In the genomic region with DNA sequence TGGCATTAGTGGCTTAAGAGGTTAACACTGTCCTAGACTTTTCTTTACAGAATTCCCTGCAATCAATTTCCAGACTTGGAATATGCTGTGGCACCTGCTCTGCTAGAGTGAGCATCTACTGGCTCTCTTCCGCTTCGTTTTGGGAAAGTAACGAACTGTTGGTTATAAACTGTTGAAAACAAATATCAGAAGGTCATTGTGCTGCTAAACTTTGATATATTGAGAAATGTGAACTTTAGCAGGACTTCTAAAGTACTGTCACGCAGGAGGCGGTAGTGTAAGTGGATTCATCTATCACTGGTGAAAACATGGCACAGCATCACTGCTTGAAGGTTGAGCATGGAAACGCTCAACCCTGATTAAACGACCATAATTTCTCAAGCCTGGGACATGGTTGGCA, we compare ENCODE assay signal across 2 cellular contexts.
TF ChIP-seq lines count a peak whose summit lies in the region.

No MANE protein-coding gene starts in this region.

TF ChIP-seq in liver, 16 proteins besides CTCF, POLR2A, EP300 and RAD21 (continued from another document):
- TF ChIP-seq JUND (IDR thresholded peaks at IDR 0.05): peak in 1 of 2 donors; percentile 58
- TF ChIP-seq HNF4A (conservative IDR thresholded peaks at IDR 0.05): peak; percentile 94 to 100
- TF ChIP-seq HNF4G (IDR thresholded peaks at IDR 0.05): peak; percentile 44
- TF ChIP-seq NR2F2 (IDR thresholded peaks at IDR 0.05): no peak
- TF ChIP-seq GABPA (IDR thresholded peaks at IDR 0.05 in 1 of 2, conservative IDR thresholded peaks at IDR 0.05 in 1 of 2): peak in 1 of 2 donors; percentile 49
- peak; percentile 49 for TF ChIP-seq FOXA2 (IDR thresholded peaks at IDR 0.05)
- no peak for TF ChIP-seq SP1 (IDR thresholded peaks at IDR 0.05)
- TF ChIP-seq RXRA (IDR thresholded peaks at IDR 0.05): peak; percentile 75 to 96
- TF ChIP-seq, protein P1, sequence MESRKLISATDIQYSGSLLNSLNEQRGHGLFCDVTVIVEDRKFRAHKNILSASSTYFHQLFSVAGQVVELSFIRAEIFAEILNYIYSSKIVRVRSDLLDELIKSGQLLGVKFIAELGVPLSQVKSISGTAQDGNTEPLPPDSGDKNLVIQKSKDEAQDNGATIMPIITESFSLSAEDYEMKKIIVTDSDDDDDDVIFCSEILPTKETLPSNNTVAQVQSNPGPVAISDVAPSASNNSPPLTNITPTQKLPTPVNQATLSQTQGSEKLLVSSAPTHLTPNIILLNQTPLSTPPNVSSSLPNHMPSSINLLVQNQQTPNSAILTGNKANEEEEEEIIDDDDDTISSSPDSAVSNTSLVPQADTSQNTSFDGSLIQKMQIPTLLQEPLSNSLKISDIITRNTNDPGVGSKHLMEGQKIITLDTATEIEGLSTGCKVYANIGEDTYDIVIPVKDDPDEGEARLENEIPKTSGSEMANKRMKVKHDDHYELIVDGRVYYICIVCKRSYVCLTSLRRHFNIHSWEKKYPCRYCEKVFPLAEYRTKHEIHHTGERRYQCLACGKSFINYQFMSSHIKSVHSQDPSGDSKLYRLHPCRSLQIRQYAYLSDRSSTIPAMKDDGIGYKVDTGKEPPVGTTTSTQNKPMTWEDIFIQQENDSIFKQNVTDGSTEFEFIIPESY (IDR thresholded peaks at IDR 0.05): peak; percentile 74
- TF ChIP-seq YY1 (IDR thresholded peaks at IDR 0.05): peak; percentile 66
- TF ChIP-seq, protein P2, sequence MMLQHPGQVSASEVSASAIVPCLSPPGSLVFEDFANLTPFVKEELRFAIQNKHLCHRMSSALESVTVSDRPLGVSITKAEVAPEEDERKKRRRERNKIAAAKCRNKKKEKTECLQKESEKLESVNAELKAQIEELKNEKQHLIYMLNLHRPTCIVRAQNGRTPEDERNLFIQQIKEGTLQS (IDR thresholded peaks at IDR 0.05): no peak
- TF ChIP-seq TAF1 (conservative IDR thresholded peaks at IDR 0.05): no peak
- TF ChIP-seq, protein P3, sequence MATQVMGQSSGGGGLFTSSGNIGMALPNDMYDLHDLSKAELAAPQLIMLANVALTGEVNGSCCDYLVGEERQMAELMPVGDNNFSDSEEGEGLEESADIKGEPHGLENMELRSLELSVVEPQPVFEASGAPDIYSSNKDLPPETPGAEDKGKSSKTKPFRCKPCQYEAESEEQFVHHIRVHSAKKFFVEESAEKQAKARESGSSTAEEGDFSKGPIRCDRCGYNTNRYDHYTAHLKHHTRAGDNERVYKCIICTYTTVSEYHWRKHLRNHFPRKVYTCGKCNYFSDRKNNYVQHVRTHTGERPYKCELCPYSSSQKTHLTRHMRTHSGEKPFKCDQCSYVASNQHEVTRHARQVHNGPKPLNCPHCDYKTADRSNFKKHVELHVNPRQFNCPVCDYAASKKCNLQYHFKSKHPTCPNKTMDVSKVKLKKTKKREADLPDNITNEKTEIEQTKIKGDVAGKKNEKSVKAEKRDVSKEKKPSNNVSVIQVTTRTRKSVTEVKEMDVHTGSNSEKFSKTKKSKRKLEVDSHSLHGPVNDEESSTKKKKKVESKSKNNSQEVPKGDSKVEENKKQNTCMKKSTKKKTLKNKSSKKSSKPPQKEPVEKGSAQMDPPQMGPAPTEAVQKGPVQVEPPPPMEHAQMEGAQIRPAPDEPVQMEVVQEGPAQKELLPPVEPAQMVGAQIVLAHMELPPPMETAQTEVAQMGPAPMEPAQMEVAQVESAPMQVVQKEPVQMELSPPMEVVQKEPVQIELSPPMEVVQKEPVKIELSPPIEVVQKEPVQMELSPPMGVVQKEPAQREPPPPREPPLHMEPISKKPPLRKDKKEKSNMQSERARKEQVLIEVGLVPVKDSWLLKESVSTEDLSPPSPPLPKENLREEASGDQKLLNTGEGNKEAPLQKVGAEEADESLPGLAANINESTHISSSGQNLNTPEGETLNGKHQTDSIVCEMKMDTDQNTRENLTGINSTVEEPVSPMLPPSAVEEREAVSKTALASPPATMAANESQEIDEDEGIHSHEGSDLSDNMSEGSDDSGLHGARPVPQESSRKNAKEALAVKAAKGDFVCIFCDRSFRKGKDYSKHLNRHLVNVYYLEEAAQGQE (IDR thresholded peaks at IDR 0.05): peak; percentile 28
- peak; percentile 39 for TF ChIP-seq FOXA1 (IDR thresholded peaks at IDR 0.05)

TF ChIP-seq in HepG2, 621 proteins besides CTCF, POLR2A, EP300 and RAD21:
- TF ChIP-seq, protein P4, sequence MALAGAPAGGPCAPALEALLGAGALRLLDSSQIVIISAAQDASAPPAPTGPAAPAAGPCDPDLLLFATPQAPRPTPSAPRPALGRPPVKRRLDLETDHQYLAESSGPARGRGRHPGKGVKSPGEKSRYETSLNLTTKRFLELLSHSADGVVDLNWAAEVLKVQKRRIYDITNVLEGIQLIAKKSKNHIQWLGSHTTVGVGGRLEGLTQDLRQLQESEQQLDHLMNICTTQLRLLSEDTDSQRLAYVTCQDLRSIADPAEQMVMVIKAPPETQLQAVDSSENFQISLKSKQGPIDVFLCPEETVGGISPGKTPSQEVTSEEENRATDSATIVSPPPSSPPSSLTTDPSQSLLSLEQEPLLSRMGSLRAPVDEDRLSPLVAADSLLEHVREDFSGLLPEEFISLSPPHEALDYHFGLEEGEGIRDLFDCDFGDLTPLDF (CRISPR knock-in tag; IDR thresholded peaks at IDR 0.05): no peak
- no peak for TF ChIP-seq ZNF234 (CRISPR knock-in tag; conservative IDR thresholded peaks at IDR 0.05)
- TF ChIP-seq, protein P5, sequence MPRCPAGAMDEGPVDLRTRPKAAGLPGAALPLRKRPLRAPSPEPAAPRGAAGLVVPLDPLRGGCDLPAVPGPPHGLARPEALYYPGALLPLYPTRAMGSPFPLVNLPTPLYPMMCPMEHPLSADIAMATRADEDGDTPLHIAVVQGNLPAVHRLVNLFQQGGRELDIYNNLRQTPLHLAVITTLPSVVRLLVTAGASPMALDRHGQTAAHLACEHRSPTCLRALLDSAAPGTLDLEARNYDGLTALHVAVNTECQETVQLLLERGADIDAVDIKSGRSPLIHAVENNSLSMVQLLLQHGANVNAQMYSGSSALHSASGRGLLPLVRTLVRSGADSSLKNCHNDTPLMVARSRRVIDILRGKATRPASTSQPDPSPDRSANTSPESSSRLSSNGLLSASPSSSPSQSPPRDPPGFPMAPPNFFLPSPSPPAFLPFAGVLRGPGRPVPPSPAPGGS (CRISPR knock-in tag; IDR thresholded peaks at IDR 0.05): no peak
- no peak for TF ChIP-seq ZMYM4 (CRISPR knock-in tag; IDR thresholded peaks at IDR 0.05)
- TF ChIP-seq SALL1 (CRISPR knock-in tag; IDR thresholded peaks at IDR 0.05): no peak
- TF ChIP-seq PCBP2 (optimal IDR thresholded peaks at IDR 0.05; ENCODE audit: low read depth, low read length, poor library complexity, severe bottlenecking): no peak
- no peak for TF ChIP-seq KDM4B (CRISPR knock-in tag; IDR thresholded peaks at IDR 0.05)
